14 cellular contexts compared by ENCODE assay signal in the genomic region with DNA sequence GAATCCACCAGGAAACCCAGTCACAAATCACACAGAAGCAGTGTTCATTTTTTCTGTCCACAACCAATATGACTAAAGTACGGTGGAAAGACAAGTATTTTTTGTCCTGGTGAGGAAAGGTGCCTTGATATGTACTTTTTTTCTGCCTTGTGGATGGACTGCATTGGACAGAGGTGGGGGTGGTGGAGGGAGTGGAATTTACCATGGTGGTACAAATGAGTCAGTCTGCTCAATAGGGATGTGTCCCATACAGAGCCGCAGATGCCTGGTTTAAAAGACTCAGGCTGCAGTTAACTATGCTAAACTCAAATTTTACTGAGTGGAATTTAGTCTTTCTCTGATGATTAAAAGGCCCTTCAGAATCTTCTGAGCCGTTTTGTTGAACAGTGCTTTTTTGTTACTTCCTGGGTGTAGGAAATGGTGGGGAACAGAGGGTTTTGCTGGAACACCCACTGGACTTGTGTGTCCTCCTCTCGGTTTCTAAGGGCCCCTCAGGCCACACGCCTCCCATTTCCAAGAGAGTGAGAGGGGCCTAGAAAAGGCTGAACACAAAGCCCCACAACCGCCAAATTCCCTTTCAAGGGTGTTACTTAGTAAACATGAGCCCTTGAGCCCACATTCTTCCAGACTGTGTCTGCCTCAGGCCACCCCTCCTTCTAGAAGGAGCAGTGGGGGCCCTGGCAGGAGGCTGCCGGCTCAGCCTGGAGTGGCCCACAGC.
DNase-seq lines count a peak whose midpoint lies in the region; ATAC-seq and TF ChIP-seq lines count a peak whose summit lies in the region.
"Had no signal": no experiment of that assay in that cellular context is flagged by ENCODE, and none has a peak within 500 bp of the region (broad histone marks: within the 10 kb centered on the region; RNA-seq: fewer than 3 reads in every experiment).

No MANE protein-coding gene starts in this region.

- H2BK12ac ChIP-seq in neuronal stem cell (ENCODE audit: low read length): no peak overlapping the region

- no CpG with 5 or more reads among the region's 7 CpGs for WGBS in neuronal stem cell (ENCODE audit: extremely low coverage in 2 of 2, insufficient read length in 2 of 2, insufficient replicate concordance in 1 of 2), 2 donors

- H3K36me3 Mint-ChIP-seq in natural killer cell treated with Interleukin-12 subunit alpha and Interleukin-12 subunit beta and Interleukin-15 and Interleukin-18, amount 100 ng/mL, for 72 hours: no peaks in the 10 kb centered on the region

- H3K79me2 ChIP-seq in DND-41 (ENCODE audit: insufficient read depth, low read length) (no peaks in the 10 kb centered on the region), PC-9 (ENCODE audit: low read depth) (no peaks in the 10 kb centered on the region)

- no peak overlapping the region for H3K14ac ChIP-seq in neuronal stem cell (ENCODE audit: low read length)

- H3K36me3 ChIP-seq in DND-41 (ENCODE audit: insufficient read depth, low read length) (no peaks in the 10 kb centered on the region), neuronal stem cell (replicated peaks in 1 of 2; ENCODE audit: control insufficient read depth in 2 of 2, insufficient read depth in 2 of 2, low read length in 2 of 2) (no peaks in the 10 kb centered on the region), PC-9 (ENCODE audit: low read depth) (no peaks in the 10 kb centered on the region)

- POLR2A ChIA-PET in PC-9 (lab: Charles Lee; ENCODE audit: unreplicated experiment): no interaction called here

- TF ChIP-seq CTCF in DND-41 (IDR thresholded peaks at IDR 0.05; ENCODE audit: borderline replicate concordance, extremely low read depth, low read length, poor library complexity, severe bottlenecking) (no peak), PC-9 (conservative IDR thresholded peaks at IDR 0.05) (no peak)

- intact Hi-C loops in PC-9 (cut with micrococcal nuclease; ENCODE audit: unreplicated experiment): no loop called here

- no peaks in the 10 kb centered on the region for H3K9me3 Mint-ChIP-seq in natural killer cell treated with Interleukin-12 subunit alpha and Interleukin-12 subunit beta and Interleukin-15 and Interleukin-18, amount 100 ng/mL, for 72 hours

- H4K91ac ChIP-seq in neuronal stem cell (ENCODE audit: low read depth, low read length, poor library complexity): no peak overlapping the region

- no peak overlapping the region for H4K8ac ChIP-seq in neuronal stem cell (ENCODE audit: low read depth, low read length)

- no TSS peak for BruUV-seq in PC-9 (replicated peaks; lab: Mats Ljungman, UMichigan)

- no peak overlapping the region for H3K4ac ChIP-seq in neuronal stem cell (ENCODE audit: low read length)

- no peak overlapping the region for H2BK120ac ChIP-seq in neuronal stem cell (ENCODE audit: low read depth, low read length)

- no peak overlapping the region for H3K4me2 ChIP-seq in DND-41 (ENCODE audit: insufficient read depth, low read length)
- H3K4me2 ChIP-seq in neuronal stem cell (ENCODE audit: insufficient read depth, low read length, poor library complexity, severe bottlenecking): no peak overlapping the region
- H3K4me2 ChIP-seq in PC-9: no peak overlapping the region

- peaks cover 7% of the 10 kb centered on the region for H3K4me1 ChIP-seq in DND-41 (ENCODE audit: insufficient read depth, low read length)
- peaks cover 11 to 32% of the 10 kb centered on the region in 2 donors for H3K4me1 ChIP-seq in neuronal stem cell (ENCODE audit: control insufficient read depth in 2 of 2, insufficient read depth in 1 of 2, low read depth in 1 of 2, low read length in 2 of 2)
- no peaks in the 10 kb centered on the region for H3K4me1 ChIP-seq in PC-9 (replicated peaks; ENCODE audit: insufficient read depth)

- no peak overlapping the region for H3K4me3 ChIP-seq in DND-41 (ENCODE audit: low read depth in 1 of 2, low read length in 2 of 2)
- no peak overlapping the region for H3K4me3 ChIP-seq in neuronal stem cell (ENCODE audit: low read length in 2 of 2)
- H3K4me3 ChIP-seq in PC-9: no peak overlapping the region
- H3K4me3 ChIP-seq: skin epidermis had no signal

- no peaks in the 10 kb centered on the region for H3K27me3 ChIP-seq in DND-41 (ENCODE audit: insufficient read depth, low read length, poor library complexity)
- no peaks in the 10 kb centered on the region for H3K27me3 ChIP-seq in neuronal stem cell (ENCODE audit: control insufficient read depth in 3 of 3, insufficient read depth in 3 of 3, low read depth in 1 of 3, low read length in 3 of 3)
- H3K27me3 ChIP-seq in PC-9 (ENCODE audit: insufficient read depth, low read depth): peaks cover 45% of the 10 kb centered on the region

- H3K79me1 ChIP-seq in neuronal stem cell (ENCODE audit: low read depth, low read length): no peaks in the 10 kb centered on the region

- no peak for DNase-seq in DND-41
- DNase-seq in RPMI7951 (ENCODE audit: low read depth): peak; percentile 3
- peak; percentile 55 for DNase-seq in islet precursor cell
- DNase-seq in neuronal stem cell (ENCODE audit: low spot score): no peak
- DNase-seq in natural killer cell treated with Interleukin-12 subunit alpha and Interleukin-12 subunit beta and Interleukin-15 and Interleukin-18, amount 100 ng/mL, for 72 hours (ENCODE audit: low spot score): no peak
- DNase-seq in PC-9: no peak
- DNase-seq: activated CD4-positive, alpha-beta T cell treated with anti-CD3 and anti-CD28 coated beads for 48 hours; GDM1; left cardiac atrium; NCI-H1417 treated with DMSO at 0.1 percent for 48 hours; stimulated activated CD4-positive, alpha-beta T cell treated with anti-CD3 and anti-CD28 coated beads, Interleukin-2, amount 100 ng/mL, for 48 hours had no signal

- no peak overlapping the region for H3K27ac Mint-ChIP-seq in natural killer cell treated with Interleukin-12 subunit alpha and Interleukin-12 subunit beta and Interleukin-15 and Interleukin-18, amount 100 ng/mL, for 72 hours

- H3K27ac ChIP-seq in DND-41 (ENCODE audit: low read length) (no peak overlapping the region), neuronal stem cell (replicated peaks; ENCODE audit: low read length) (no peak overlapping the region), PC-9 (no peak overlapping the region)
- H3K27ac ChIP-seq: skin epidermis had no signal

- no peak overlapping the region for H2BK15ac ChIP-seq in neuronal stem cell (ENCODE audit: low read length)

- H3K4me1 Mint-ChIP-seq in natural killer cell treated with Interleukin-12 subunit alpha and Interleukin-12 subunit beta and Interleukin-15 and Interleukin-18, amount 100 ng/mL, for 72 hours (ENCODE audit: low read depth in 2 of 2): peaks cover 0 to 4% of the 10 kb centered on the region in 2 donors

- H3K9ac ChIP-seq in DND-41 (ENCODE audit: low read depth, low read length) (no peak overlapping the region), neuronal stem cell (ENCODE audit: low read depth, low read length, poor library complexity) (no peak overlapping the region)

- H3K23ac ChIP-seq in neuronal stem cell (ENCODE audit: low read depth, low read length, poor library complexity): no peak overlapping the region

- H3K4me3 Mint-ChIP-seq in natural killer cell treated with Interleukin-12 subunit alpha and Interleukin-12 subunit beta and Interleukin-15 and Interleukin-18, amount 100 ng/mL, for 72 hours: no peak overlapping the region

- ATAC-seq in DND-41 (ENCODE audit: insufficient read depth, low read depth) (0 out of 3 replicates have a peak, but pooled peaks have one; percentile 18), HG02884 (IDR thresholded peaks at IDR 0.05; ENCODE audit: unreplicated experiment) (no peak), GM21515 (IDR thresholded peaks at IDR 0.05; ENCODE audit: unreplicated experiment) (no peak)
- ATAC-seq in natural killer cell treated with Interleukin-12 subunit alpha and Interleukin-12 subunit beta and Interleukin-15 and Interleukin-18, amount 100 ng/mL, for 72 hours: no peak

- H3K9me3 ChIP-seq in DND-41 (ENCODE audit: insufficient read depth, low read length, severe bottlenecking): no peaks in the 10 kb centered on the region
- peaks cover 0 to 2% of the 10 kb centered on the region in 2 donors for H3K9me3 ChIP-seq in neuronal stem cell (replicated peaks in 1 of 2; ENCODE audit: control insufficient read depth in 2 of 2, insufficient read depth in 1 of 2, low read depth in 1 of 2, low read length in 2 of 2)
- H3K9me3 ChIP-seq in PC-9 (ENCODE audit: insufficient read depth, low read depth): no peaks in the 10 kb centered on the region

- H3K9me2 ChIP-seq in PC-9 (ENCODE audit: insufficient read depth): no peaks in the 10 kb centered on the region

- H2AK5ac ChIP-seq in neuronal stem cell (ENCODE audit: low read depth, low read length): no peak overlapping the region

- no peaks in the 10 kb centered on the region for H3F3A ChIP-seq in PC-9 (ENCODE audit: insufficient read depth, low read depth)

- H2AFZ ChIP-seq in DND-41 (ENCODE audit: low read depth, low read length) (no peak overlapping the region), neuronal stem cell (ENCODE audit: low read length) (peak overlapping the region; percentile 63), PC-9 (no peak overlapping the region)

- H2BK5ac ChIP-seq in neuronal stem cell (ENCODE audit: low read length): no peak overlapping the region

- CTCF ChIA-PET in PC-9 (lab: Charles Lee): no interaction called here

- peak overlapping the region; percentile 66 for H3K18ac ChIP-seq in neuronal stem cell (ENCODE audit: low read length)

- H4K20me1 ChIP-seq in DND-41 (ENCODE audit: insufficient read depth, low read length) (no peaks in the 10 kb centered on the region), PC-9 (ENCODE audit: insufficient read depth) (no peaks in the 10 kb centered on the region)

- H3K27me3 Mint-ChIP-seq in natural killer cell treated with Interleukin-12 subunit alpha and Interleukin-12 subunit beta and Interleukin-15 and Interleukin-18, amount 100 ng/mL, for 72 hours: no peaks in the 10 kb centered on the region

Comparison
In these comparisons a context has a peak if more than half of its experiments do, and no peak if none do; other contexts are left out.
1. DNase-seq: peak in RPMI7951 (single experiment) and islet precursor cell (single experiment); none in DND-41 (single experiment), neuronal stem cell (single experiment), natural killer cell treated with Interleukin-12 subunit alpha and Interleukin-12 subunit beta and Interleukin-15 and Interleukin-18, amount 100 ng/mL, for 72 hours (single experiment) and PC-9 (0 of 2).